Comparison of ENCODE assay signal across 8 cellular contexts in the genomic region with DNA sequence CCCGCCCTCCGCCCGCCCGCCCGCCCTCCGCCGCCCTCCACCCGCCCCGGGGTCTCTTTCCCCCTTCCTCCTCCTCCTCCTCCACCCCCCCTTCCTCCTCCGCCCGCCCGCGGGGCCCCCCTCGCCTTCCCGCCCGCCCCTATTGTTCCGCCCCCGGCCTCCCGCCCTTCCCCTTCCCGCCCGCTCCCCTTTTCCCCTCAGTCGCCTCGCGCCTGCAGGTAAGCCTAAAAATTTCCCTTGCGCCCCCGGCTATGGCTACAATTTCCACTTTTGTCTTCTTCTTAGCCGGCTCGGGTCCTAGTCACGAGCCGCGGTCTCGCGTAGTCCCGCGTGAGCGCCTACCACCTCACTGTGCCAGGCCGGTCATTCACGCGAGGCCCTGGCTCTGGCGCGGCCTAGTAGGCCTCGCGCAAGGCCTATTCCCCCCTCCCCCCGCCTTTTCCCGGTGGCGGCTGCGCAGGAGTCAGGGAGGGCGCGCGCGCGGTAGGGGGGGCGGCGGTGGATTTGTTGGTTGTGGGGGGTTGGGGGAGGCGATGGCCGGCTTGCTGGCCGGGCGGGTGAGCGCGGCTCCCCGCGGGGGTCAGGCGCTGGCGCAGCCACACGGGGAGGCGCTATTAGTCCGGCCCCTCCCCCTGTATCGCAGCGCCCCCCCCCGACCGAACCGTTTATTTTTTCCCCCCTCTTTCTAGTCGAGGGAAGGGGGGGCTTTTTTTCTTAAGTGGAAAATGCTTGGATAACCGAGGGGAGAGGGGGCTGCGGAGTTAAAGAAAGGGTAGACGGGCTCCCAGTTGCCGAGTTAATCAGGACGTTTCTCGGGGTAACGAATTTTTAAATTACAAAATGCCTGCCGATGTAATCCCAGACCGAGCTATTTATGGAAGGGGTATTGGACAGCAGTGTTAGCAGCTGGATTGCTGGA. TPM values are rescaled to one million over a fixed set of nuclear protein-coding genes. Genes with fewer than 3 reads are reported as not detected.
DNase-seq lines count a peak whose midpoint lies in the region; ATAC-seq, FAIRE-seq and TF ChIP-seq lines count a peak whose summit lies in the region.

No MANE protein-coding gene starts in this region.

- peak; percentile 5 for FAIRE-seq in GM12891 (lab: Jason Lieb, UNC)

- H3K9me3 ChIP-seq in HUES64 (ENCODE audit: insufficient read depth, low read depth, low read length), result no peaks in the 10 kb centered on the region
- H3K9me3 ChIP-seq in Panc1 (ENCODE audit: control insufficient read depth, insufficient read depth, low read depth, low read length), result no peaks in the 10 kb centered on the region

- H3K27ac Mint-ChIP-seq in activated T-helper 2 cell treated with anti-CD3 and anti-CD28 coated beads, Interferon-gamma antibody, Interleukin-2, Interleukin-4, amounts not matched to agents 10 μg/mL and 5 μg/mL and 100 μg/mL, durations not matched to agents 14 hours and 24 hours and 36 hours, result peak overlapping the region; percentile 100
- peak overlapping the region; percentile 89 to 100 (median 100) for H3K27ac Mint-ChIP-seq in naive thymus-derived CD8-positive, alpha-beta T cell
- peak overlapping the region; percentile 99 for H3K27ac Mint-ChIP-seq in stimulated activated effector memory CD8-positive, alpha-beta T cell treated with anti-CD3 and anti-CD28 coated beads, Interleukin-12 subunit alpha, Interleukin-12 subunit beta, amount 100 ng/mL, for 72 hours

- H3K4me1 ChIP-seq in HUES64 (ENCODE audit: insufficient read depth, low read length), result peaks cover 8% of the 10 kb centered on the region; the same call in 1 of the 2 replicates
- H3K4me1 ChIP-seq in Panc1 (ENCODE audit: control insufficient read depth, insufficient read depth, low read length), result peaks cover 22% of the 10 kb centered on the region

- under 1% methylated on average over 51 of the region's 82 CpGs for WGBS in HUES64

- intact Hi-C loops in Panc1 (cut with micrococcal nuclease; ENCODE audit: unreplicated experiment), result no loop called here
- intact Hi-C loops in activated T-helper 2 cell treated with anti-CD3 and anti-CD28 coated beads, Interferon-gamma antibody, Interleukin-2, Interleukin-4, amounts not matched to agents 10 μg/mL and 5 μg/mL and 100 μg/mL, durations not matched to agents 14 hours and 24 hours and 36 hours (cut with micrococcal nuclease), result no loop called here

- H3K4me1 Mint-ChIP-seq in activated T-helper 2 cell treated with anti-CD3 and anti-CD28 coated beads, Interferon-gamma antibody, Interleukin-2, Interleukin-4, amounts not matched to agents 10 μg/mL and 5 μg/mL and 100 μg/mL, durations not matched to agents 14 hours and 24 hours and 36 hours (ENCODE audit: low read depth), result peaks cover 35% of the 10 kb centered on the region
- peaks cover 17 to 44% (median 38%) of the 10 kb centered on the region in 4 donors for H3K4me1 Mint-ChIP-seq in naive thymus-derived CD8-positive, alpha-beta T cell
- H3K4me1 Mint-ChIP-seq in stimulated activated effector memory CD8-positive, alpha-beta T cell treated with anti-CD3 and anti-CD28 coated beads, Interleukin-12 subunit alpha, Interleukin-12 subunit beta, amount 100 ng/mL, for 72 hours, result peaks cover 32% of the 10 kb centered on the region

- H3K27me3 Mint-ChIP-seq in activated T-helper 2 cell treated with anti-CD3 and anti-CD28 coated beads, Interferon-gamma antibody, Interleukin-2, Interleukin-4, amounts not matched to agents 10 μg/mL and 5 μg/mL and 100 μg/mL, durations not matched to agents 14 hours and 24 hours and 36 hours (ENCODE audit: low read depth), result no peaks in the 10 kb centered on the region
- H3K27me3 Mint-ChIP-seq in naive thymus-derived CD8-positive, alpha-beta T cell, result peaks cover 0 to 1% (median 0%) of the 10 kb centered on the region in 5 donors

- TF ChIP-seq POLR2A in GM12891 (IDR thresholded peaks at IDR 0.05; ENCODE audit: low read depth, low read length), result peak; percentile 80

- peak overlapping the region; percentile 100 for H3K4me3 Mint-ChIP-seq in activated T-helper 2 cell treated with anti-CD3 and anti-CD28 coated beads, Interferon-gamma antibody, Interleukin-2, Interleukin-4, amounts not matched to agents 10 μg/mL and 5 μg/mL and 100 μg/mL, durations not matched to agents 14 hours and 24 hours and 36 hours (ENCODE audit: low read depth)
- peak overlapping the region; percentile 90 to 100 (median 99) for H3K4me3 Mint-ChIP-seq in naive thymus-derived CD8-positive, alpha-beta T cell
- H3K4me3 Mint-ChIP-seq in stimulated activated effector memory CD8-positive, alpha-beta T cell treated with anti-CD3 and anti-CD28 coated beads, Interleukin-12 subunit alpha, Interleukin-12 subunit beta, amount 100 ng/mL, for 72 hours, result peak overlapping the region; percentile 89

- CTCF ChIA-PET in Panc1 (lab: Charles Lee), result no interaction called here

- peaks cover 65% of the 10 kb centered on the region for H3K36me3 Mint-ChIP-seq in activated T-helper 2 cell treated with anti-CD3 and anti-CD28 coated beads, Interferon-gamma antibody, Interleukin-2, Interleukin-4, amounts not matched to agents 10 μg/mL and 5 μg/mL and 100 μg/mL, durations not matched to agents 14 hours and 24 hours and 36 hours (ENCODE audit: low read depth)
- H3K36me3 Mint-ChIP-seq in naive thymus-derived CD8-positive, alpha-beta T cell, result peaks cover 0 to 52% (median 4%) of the 10 kb centered on the region in 3 donors
- H3K36me3 Mint-ChIP-seq in stimulated activated effector memory CD8-positive, alpha-beta T cell treated with anti-CD3 and anti-CD28 coated beads, Interleukin-12 subunit alpha, Interleukin-12 subunit beta, amount 100 ng/mL, for 72 hours, result peaks cover 84% of the 10 kb centered on the region

- peak; percentile 72 for ATAC-seq in Panc1
- ATAC-seq in naive thymus-derived CD8-positive, alpha-beta T cell, result peak; percentile 19 to 29
- peak; percentile 53 for ATAC-seq in stimulated activated effector memory CD8-positive, alpha-beta T cell treated with anti-CD3 and anti-CD28 coated beads, Interleukin-12 subunit alpha, Interleukin-12 subunit beta, amount 100 ng/mL, for 72 hours
- no peak for ATAC-seq in HG02870 (IDR thresholded peaks at IDR 0.05; ENCODE audit: unreplicated experiment)

- no TSS peak for BruUV-seq in Panc1 (replicated peaks; lab: Mats Ljungman, UMichigan)

- in situ Hi-C loops in Panc1 (cut with HindIII; ENCODE audit: low pct_unique_long_range_greater_than_20kb, low sequenced_read_pairs), result no loop called here

- H3K9me3 Mint-ChIP-seq in activated T-helper 2 cell treated with anti-CD3 and anti-CD28 coated beads, Interferon-gamma antibody, Interleukin-2, Interleukin-4, amounts not matched to agents 10 μg/mL and 5 μg/mL and 100 μg/mL, durations not matched to agents 14 hours and 24 hours and 36 hours, result no peaks in the 10 kb centered on the region
- H3K9me3 Mint-ChIP-seq in naive thymus-derived CD8-positive, alpha-beta T cell, result no peaks in the 10 kb centered on the region
- no peaks in the 10 kb centered on the region for H3K9me3 Mint-ChIP-seq in stimulated activated effector memory CD8-positive, alpha-beta T cell treated with anti-CD3 and anti-CD28 coated beads, Interleukin-12 subunit alpha, Interleukin-12 subunit beta, amount 100 ng/mL, for 72 hours

- POLR2A ChIA-PET in Panc1 (lab: Charles Lee), result no interaction called here
- POLR2A ChIA-PET in naive thymus-derived CD8-positive, alpha-beta T cell (lab: Charles Lee), result interaction anchor here (0.7 to 4.0 kb wide), 8 partner anchors 11 to 180 kb away, joined by 3 to 36 read pairs (median 5); a partner anchor contains a TSS

- TF ChIP-seq CTCF in Panc1 (IDR thresholded peaks at IDR 0.05) (peak; percentile 79), fibroblast of mammary gland (conservative IDR thresholded peaks at IDR 0.05; ENCODE audit: control insufficient read depth, insufficient read depth, low read depth, low read length) (no peak)

- H3K9ac ChIP-seq in HUES64 (ENCODE audit: low read depth, low read length), result peak overlapping the region; percentile 100

- DNase-seq in GM12891 (ENCODE audit: insufficient read length, low spot score), result peak; percentile 50
- DNase-seq in Panc1 (ENCODE audit: low read depth, low spot score), result no peak
- DNase-seq in activated T-helper 2 cell treated with anti-CD3 and anti-CD28 coated beads, Interferon-gamma antibody, Interleukin-2, Interleukin-4, amounts not matched to agents 10 μg/mL and 5 μg/mL and 100 μg/mL, durations not matched to agents 14 hours and 24 hours and 36 hours (ENCODE audit: low spot score), result peak; percentile 71
- DNase-seq in fibroblast of mammary gland (ENCODE audit: low read depth), result peak; percentile 76
- DNase-seq in naive thymus-derived CD8-positive, alpha-beta T cell, result peak; percentile 70 to 93 (median 80)
- peak; percentile 68 to 90 for DNase-seq in stimulated activated effector memory CD8-positive, alpha-beta T cell treated with anti-CD3 and anti-CD28 coated beads, Interleukin-12 subunit alpha, Interleukin-12 subunit beta, amount 100 ng/mL, for 72 hours (ENCODE audit: low spot score in 2 of 2)

- H3K4me3 ChIP-seq in HUES64 (ENCODE audit: low read length) (peak overlapping the region; percentile 93), Panc1 (ENCODE audit: low read depth in 2 of 2, low read length in 2 of 2) (peak overlapping the region; percentile 97 to 99), fibroblast of mammary gland (ENCODE audit: control insufficient read depth, low read depth, low read length) (peak overlapping the region; percentile 82)

- H3K27me3 ChIP-seq in HUES64 (ENCODE audit: insufficient read depth, low read length) (no peaks in the 10 kb centered on the region), Panc1 (ENCODE audit: control insufficient read depth, insufficient read depth, low read length) (no peaks in the 10 kb centered on the region)

- H3K36me3 ChIP-seq in HUES64 (ENCODE audit: insufficient read depth, low read length) (peaks cover 54% of the 10 kb centered on the region), Panc1 (ENCODE audit: control insufficient read depth, insufficient read depth, low read length) (peaks cover 41% of the 10 kb centered on the region)

- H3K27ac ChIP-seq in HUES64 (ENCODE audit: low read depth, low read length), result peak overlapping the region; percentile 100
- H3K27ac ChIP-seq in Panc1 (ENCODE audit: low read length), result peak overlapping the region; percentile 95

RNA-seq across cellular contexts. Expression of a gene that starts 0.5 kb away (rescaled TPM):
- 546 TPM for polyA plus RNA-seq in GM12891 (2012; ENCODE audit: low read depth, missing spikeins)
- 672 TPM for polyA plus RNA-seq in HUES64 (2013, experiment 1 of 2)
- 709 TPM for polyA plus RNA-seq in HUES64 (2013, experiment 2 of 2)
- total RNA-seq in Panc1 (2021; ENCODE audit: unreplicated experiment), result 836 TPM
- 703 TPM for polyA plus RNA-seq in Panc1 (2012; ENCODE audit: insufficient read length)
- 985 and 1,001 TPM in 2 replicates for total RNA-seq in activated T-helper 2 cell treated with anti-CD3 and anti-CD28 coated beads, Interferon-gamma antibody, Interleukin-2, Interleukin-4, amounts not matched to agents 10 μg/mL and 5 μg/mL and 100 μg/mL, durations not matched to agents 14 hours and 24 hours and 36 hours
- 100 to 1,000 TPM; 858 to 917 TPM for total RNA-seq in naive thymus-derived CD8-positive, alpha-beta T cell
- 100 to 1,000 TPM; 143 to 157 (median 152) TPM for polyA plus RNA-seq in naive thymus-derived CD8-positive, alpha-beta T cell

RNA-seq across cellular contexts. Expression of a gene that starts 10.9 kb away (rescaled TPM):
- 315 TPM for polyA plus RNA-seq in GM12891 (2012; ENCODE audit: low read depth, missing spikeins)
- 106 TPM for polyA plus RNA-seq in HUES64 (2013, experiment 1 of 2)
- polyA plus RNA-seq in HUES64 (2013, experiment 2 of 2), result 122 TPM
- total RNA-seq in Panc1 (2021; ENCODE audit: unreplicated experiment), result 454 TPM
- polyA plus RNA-seq in Panc1 (2012; ENCODE audit: insufficient read length), result 425 TPM
- 178 and 198 TPM in 2 replicates for total RNA-seq in activated T-helper 2 cell treated with anti-CD3 and anti-CD28 coated beads, Interferon-gamma antibody, Interleukin-2, Interleukin-4, amounts not matched to agents 10 μg/mL and 5 μg/mL and 100 μg/mL, durations not matched to agents 14 hours and 24 hours and 36 hours
- total RNA-seq in naive thymus-derived CD8-positive, alpha-beta T cell, result 100 to 1,000 TPM; 215 to 217 TPM
- 100 to 1,000 TPM; 513 to 535 (median 534) TPM for polyA plus RNA-seq in naive thymus-derived CD8-positive, alpha-beta T cell

RNA-seq across cellular contexts. Expression of a gene that starts 28.8 kb away (rescaled TPM):
- polyA plus RNA-seq in GM12891 (2012; ENCODE audit: low read depth, missing spikeins), result not detected
- polyA plus RNA-seq in HUES64 (2013, experiment 1 of 2), result 0.35 TPM
- 0.57 TPM for polyA plus RNA-seq in HUES64 (2013, experiment 2 of 2)
- 0.13 TPM for total RNA-seq in Panc1 (2021; ENCODE audit: unreplicated experiment)
- not detected for polyA plus RNA-seq in Panc1 (2012; ENCODE audit: insufficient read length)
- not detected in 2 replicates for total RNA-seq in activated T-helper 2 cell treated with anti-CD3 and anti-CD28 coated beads, Interferon-gamma antibody, Interleukin-2, Interleukin-4, amounts not matched to agents 10 μg/mL and 5 μg/mL and 100 μg/mL, durations not matched to agents 14 hours and 24 hours and 36 hours
- total RNA-seq in naive thymus-derived CD8-positive, alpha-beta T cell, result not detected
- not detected for polyA plus RNA-seq in naive thymus-derived CD8-positive, alpha-beta T cell

RNA-seq across cellular contexts. Expression of a gene that starts 46.8 kb away (rescaled TPM):
- 12.2 TPM for polyA plus RNA-seq in GM12891 (2012; ENCODE audit: low read depth, missing spikeins)
- polyA plus RNA-seq in HUES64 (2013, experiment 1 of 2), result 13.1 TPM
- 11.2 TPM for polyA plus RNA-seq in HUES64 (2013, experiment 2 of 2)
- total RNA-seq in Panc1 (2021; ENCODE audit: unreplicated experiment), result 32.2 TPM
- 43.9 TPM for polyA plus RNA-seq in Panc1 (2012; ENCODE audit: insufficient read length)
- total RNA-seq in activated T-helper 2 cell treated with anti-CD3 and anti-CD28 coated beads, Interferon-gamma antibody, Interleukin-2, Interleukin-4, amounts not matched to agents 10 μg/mL and 5 μg/mL and 100 μg/mL, durations not matched to agents 14 hours and 24 hours and 36 hours, result 14.4 and 14.7 TPM in 2 replicates
- 10 to 100 TPM; 17.2 to 23.8 TPM for total RNA-seq in naive thymus-derived CD8-positive, alpha-beta T cell
- polyA plus RNA-seq in naive thymus-derived CD8-positive, alpha-beta T cell, result 1 to 10 TPM; 2.4 to 3.9 (median 3.4) TPM

RNA-seq across cellular contexts. Expression of a gene that starts 48.7 kb away (rescaled TPM):
- 28.3 TPM for polyA plus RNA-seq in GM12891 (2012; ENCODE audit: low read depth, missing spikeins)
- polyA plus RNA-seq in HUES64 (2013, experiment 1 of 2), result 58.7 TPM
- 51.9 TPM for polyA plus RNA-seq in HUES64 (2013, experiment 2 of 2)
- total RNA-seq in Panc1 (2021; ENCODE audit: unreplicated experiment), result 67.3 TPM
- polyA plus RNA-seq in Panc1 (2012; ENCODE audit: insufficient read length), result 60.6 TPM
- 43.9 and 47.0 TPM in 2 replicates for total RNA-seq in activated T-helper 2 cell treated with anti-CD3 and anti-CD28 coated beads, Interferon-gamma antibody, Interleukin-2, Interleukin-4, amounts not matched to agents 10 μg/mL and 5 μg/mL and 100 μg/mL, durations not matched to agents 14 hours and 24 hours and 36 hours
- total RNA-seq in naive thymus-derived CD8-positive, alpha-beta T cell, result 10 to 100 TPM; 45.2 to 46.1 TPM
- polyA plus RNA-seq in naive thymus-derived CD8-positive, alpha-beta T cell, result 10 to 100 TPM; 27.0 to 32.1 (median 27.9) TPM
